In genomic region chr16:56701534-56701933, GRCh38 we compare ENCODE assay signal across 1 cellular context.
TF ChIP-seq lines count a peak whose summit lies in the region.

No MANE protein-coding gene starts in this region.

TF ChIP-seq in HEK293, 187 proteins besides CTCF, POLR2A, EP300 and RAD21:
- TF ChIP-seq ZNF645 (tag by site-specific recombination; IDR thresholded peaks at IDR 0.05): no peak
- TF ChIP-seq PRDM10 (tag by site-specific recombination; IDR thresholded peaks at IDR 0.05): peak; percentile 60
- TF ChIP-seq ZNF548 (tag by site-specific recombination; IDR thresholded peaks at IDR 0.05): no peak
- no peak for TF ChIP-seq ZBTB44 (tag by site-specific recombination; IDR thresholded peaks at IDR 0.05)
TF ChIP-seq in HEK293: peak in this region for 1.
